ENCODE assay signal across 16 cellular contexts in genomic region chr16:24728011-24728410, GRCh38. TPM values are rescaled to one million over a fixed set of nuclear protein-coding genes. Genes with fewer than 3 reads are reported as not detected.
DNase-seq lines count a peak whose midpoint lies in the region; ATAC-seq and TF ChIP-seq lines count a peak whose summit lies in the region.
"Had no signal": no experiment of that assay in that cellular context is flagged by ENCODE, and none has a peak within 500 bp of the region (broad histone marks: within the 10 kb centered on the region; RNA-seq: fewer than 3 reads in every experiment).

No MANE protein-coding gene starts in this region.

- H3K36me3 ChIP-seq in Karpas-422 (ENCODE audit: insufficient read depth, low read length) (peaks cover 15% of the 10 kb centered on the region), trophoblast cell (ENCODE audit: control insufficient read depth in 1 of 2, insufficient read depth in 2 of 2, low read length in 2 of 2) (peaks cover 5 to 6% of the 10 kb centered on the region in 2 experiments), transverse colon (no peaks in the 10 kb centered on the region)

- peaks cover 26% of the 10 kb centered on the region for H3K4me1 Mint-ChIP-seq in activated CD8-positive, alpha-beta T cell treated with anti-CD3 and anti-CD28 coated beads, Interleukin-2, amount 10 ng/mL, durations not matched to agents 7 days and 5 days (ENCODE audit: low read depth)
- peaks cover 27% of the 10 kb centered on the region for H3K4me1 Mint-ChIP-seq in activated CD8-positive, alpha-beta T cell treated with anti-CD3 and anti-CD28 coated beads for 36 hours (ENCODE audit: low read depth)
- peaks cover 38% of the 10 kb centered on the region for H3K4me1 Mint-ChIP-seq in brain

- H3K27ac ChIP-seq in Karpas-422 (ENCODE audit: low read length) (no peak overlapping the region), trophoblast cell (ENCODE audit: low read depth, low read length) (no peak overlapping the region), transverse colon (no peak overlapping the region)

- peaks cover 19% of the 10 kb centered on the region for H3K4me1 ChIP-seq in Karpas-422 (ENCODE audit: low read length)
- peaks cover 0 to 4% of the 10 kb centered on the region in 2 experiments for H3K4me1 ChIP-seq in trophoblast cell (ENCODE audit: control insufficient read depth in 1 of 2, insufficient read depth in 2 of 2, low read length in 2 of 2)
- H3K4me1 ChIP-seq in transverse colon: peaks cover 0 to 28% (median 19%) of the 10 kb centered on the region in 4 donors

- CTCF ChIA-PET in activated CD8-positive, alpha-beta T cell treated with anti-CD3 and anti-CD28 coated beads, Interleukin-2, amount 10 ng/mL, durations not matched to agents 7 days and 5 days (lab: Charles Lee): interaction anchor here (1.3 kb wide), 1 partner anchor 187 kb away, joined by 4 read pairs; no protein-coding TSS in a partner anchor
- CTCF ChIA-PET in activated CD8-positive, alpha-beta T cell treated with anti-CD3 and anti-CD28 coated beads for 36 hours (lab: Charles Lee): no interaction called here

- TF ChIP-seq EP300 in transverse colon (IDR thresholded peaks at IDR 0.05; ENCODE audit: low read depth): no peak

- no peak overlapping the region for H3K14ac ChIP-seq in trophoblast cell (ENCODE audit: low read length)

- H3K79me1 ChIP-seq in trophoblast cell (ENCODE audit: low read length): peaks cover 9% of the 10 kb centered on the region

- H4K8ac ChIP-seq in trophoblast cell (ENCODE audit: low read depth, low read length): no peak overlapping the region

- no peak overlapping the region for H2BK5ac ChIP-seq in trophoblast cell (ENCODE audit: low read depth, low read length, poor library complexity)

- H3K4me2 ChIP-seq in Karpas-422 (ENCODE audit: low read depth, low read length, poor library complexity, severe bottlenecking): peak overlapping the region; percentile 85
- no peak overlapping the region for H3K4me2 ChIP-seq in trophoblast cell (ENCODE audit: low read length)

- peak overlapping the region; percentile 15 for H3K4me3 Mint-ChIP-seq in activated CD8-positive, alpha-beta T cell treated with anti-CD3 and anti-CD28 coated beads, Interleukin-2, amount 10 ng/mL, durations not matched to agents 7 days and 5 days
- H3K4me3 Mint-ChIP-seq in activated CD8-positive, alpha-beta T cell treated with anti-CD3 and anti-CD28 coated beads for 36 hours: no peak overlapping the region
- peak overlapping the region; percentile 49 to 95 (median 76) for H3K4me3 Mint-ChIP-seq in brain

- H3K9me3 ChIP-seq in Karpas-422 (ENCODE audit: low read length) (no peaks in the 10 kb centered on the region), trophoblast cell (ENCODE audit: insufficient read depth, low read depth, low read length) (no peaks in the 10 kb centered on the region), transverse colon (no peaks in the 10 kb centered on the region)
- H3K9me3 ChIP-seq: right atrium auricular region, stomach had no signal

- no peak overlapping the region for H2AK5ac ChIP-seq in trophoblast cell (ENCODE audit: low read length)

- H3K36me3 Mint-ChIP-seq in activated CD8-positive, alpha-beta T cell treated with anti-CD3 and anti-CD28 coated beads, Interleukin-2, amount 10 ng/mL, durations not matched to agents 7 days and 5 days (ENCODE audit: low read depth): peaks cover 22% of the 10 kb centered on the region
- peaks cover 21% of the 10 kb centered on the region for H3K36me3 Mint-ChIP-seq in activated CD8-positive, alpha-beta T cell treated with anti-CD3 and anti-CD28 coated beads for 36 hours (ENCODE audit: low read depth)
- peaks cover 19% of the 10 kb centered on the region for H3K36me3 Mint-ChIP-seq in brain

- no peak for TF ChIP-seq CTCF in activated CD8-positive, alpha-beta T cell treated with anti-CD3 and anti-CD28 coated beads for 36 hours (IDR thresholded peaks at IDR 0.05)
- TF ChIP-seq CTCF in brain (conservative IDR thresholded peaks at IDR 0.05) (no peak), transverse colon (IDR thresholded peaks at IDR 0.05) (no peak)

- H3K79me2 ChIP-seq in Karpas-422 (ENCODE audit: low read length) (peaks cover 38% of the 10 kb centered on the region), trophoblast cell (ENCODE audit: control insufficient read depth, insufficient read depth, low read length, poor library complexity) (peaks cover 4% of the 10 kb centered on the region)

- H3K27me3 Mint-ChIP-seq in activated CD8-positive, alpha-beta T cell treated with anti-CD3 and anti-CD28 coated beads, Interleukin-2, amount 10 ng/mL, durations not matched to agents 7 days and 5 days (ENCODE audit: low read depth): peaks cover 2% of the 10 kb centered on the region
- no peaks in the 10 kb centered on the region for H3K27me3 Mint-ChIP-seq in activated CD8-positive, alpha-beta T cell treated with anti-CD3 and anti-CD28 coated beads for 36 hours
- H3K27me3 Mint-ChIP-seq in brain: peaks cover 3% of the 10 kb centered on the region

- no peak for TF ChIP-seq POLR2A in transverse colon (IDR thresholded peaks at IDR 0.05)

- intact Hi-C loops in activated CD8-positive, alpha-beta T cell treated with anti-CD3 and anti-CD28 coated beads for 36 hours (cut with micrococcal nuclease): no loop called here
- intact Hi-C loops in transverse colon (cut with DNase I; ENCODE audit: low total_unique reads): no loop called here

- H2BK120ac ChIP-seq in trophoblast cell (ENCODE audit: insufficient read depth, low read length, poor library complexity): no peak overlapping the region

- no peak overlapping the region for H3K23ac ChIP-seq in trophoblast cell (ENCODE audit: low read length)

- WGBS in trophoblast cell (ENCODE audit: extremely low coverage, insufficient coverage, insufficient read length): no CpG with 5 or more reads among the region's 18 CpGs
- 53 to 82% methylated on average over 4 to 18 of the region's 18 CpGs for WGBS in transverse colon (ENCODE audit: low coverage in 1 of 2), 2 donors

- H3K18ac ChIP-seq in trophoblast cell (ENCODE audit: low read length): no peak overlapping the region

- no peak for ATAC-seq in activated CD8-positive, alpha-beta T cell treated with anti-CD3 and anti-CD28 coated beads, Interleukin-2, amount 10 ng/mL, durations not matched to agents 7 days and 5 days
- ATAC-seq in activated CD8-positive, alpha-beta T cell treated with anti-CD3 and anti-CD28 coated beads for 36 hours: no peak
- ATAC-seq in GM18868 (IDR thresholded peaks at IDR 0.05; ENCODE audit: unreplicated experiment): no peak
- ATAC-seq in GM18511 (IDR thresholded peaks at IDR 0.05; ENCODE audit: unreplicated experiment): no peak

- no peaks in the 10 kb centered on the region for H3K9me2 ChIP-seq in Karpas-422 (replicated peaks; ENCODE audit: insufficient read depth, low read length)

- H3K4ac ChIP-seq in trophoblast cell (ENCODE audit: low read depth, low read length): no peak overlapping the region

- in situ Hi-C loops in transverse colon (cut with MboI; ENCODE audit: low pct_ligation_motif_present in 1 of 4, low pct_unique_long_range_greater_than_20kb in 1 of 4, low sequenced_read_pairs in 3 of 4): no loop called here

- H3K9ac ChIP-seq in Karpas-422 (ENCODE audit: low read length) (no peak overlapping the region), trophoblast cell (ENCODE audit: low read length) (no peak overlapping the region)

- no peak overlapping the region for H3K27ac Mint-ChIP-seq in activated CD8-positive, alpha-beta T cell treated with anti-CD3 and anti-CD28 coated beads, Interleukin-2, amount 10 ng/mL, durations not matched to agents 7 days and 5 days
- no peak overlapping the region for H3K27ac Mint-ChIP-seq in activated CD8-positive, alpha-beta T cell treated with anti-CD3 and anti-CD28 coated beads for 36 hours
- peak overlapping the region in 4 of 5 experiments; percentile 12 to 63 (median 44) for H3K27ac Mint-ChIP-seq in brain

- H4K12ac ChIP-seq in trophoblast cell (ENCODE audit: low read depth, low read length): no peak overlapping the region

- H2BK12ac ChIP-seq in trophoblast cell (ENCODE audit: low read length): peak overlapping the region; percentile 15

- no peak overlapping the region for H2AFZ ChIP-seq in Karpas-422 (ENCODE audit: low read length)
- no peak overlapping the region for H2AFZ ChIP-seq in trophoblast cell (ENCODE audit: insufficient read depth, low read length, poor library complexity)

- H3K27me3 ChIP-seq in Karpas-422 (ENCODE audit: low read length) (no peaks in the 10 kb centered on the region), trophoblast cell (ENCODE audit: insufficient read depth, low read length) (no peaks in the 10 kb centered on the region), transverse colon (no peaks in the 10 kb centered on the region)
- H3K27me3 ChIP-seq: right atrium auricular region, stomach had no signal

- POLR2A ChIA-PET in activated CD8-positive, alpha-beta T cell treated with anti-CD3 and anti-CD28 coated beads, Interleukin-2, amount 10 ng/mL, durations not matched to agents 7 days and 5 days (lab: Charles Lee): no interaction called here
- POLR2A ChIA-PET in activated CD8-positive, alpha-beta T cell treated with anti-CD3 and anti-CD28 coated beads for 36 hours (lab: Charles Lee): no interaction called here

- H3K9me3 Mint-ChIP-seq in activated CD8-positive, alpha-beta T cell treated with anti-CD3 and anti-CD28 coated beads, Interleukin-2, amount 10 ng/mL, durations not matched to agents 7 days and 5 days (ENCODE audit: insufficient read depth): no peaks in the 10 kb centered on the region
- H3K9me3 Mint-ChIP-seq in activated CD8-positive, alpha-beta T cell treated with anti-CD3 and anti-CD28 coated beads for 36 hours: no peaks in the 10 kb centered on the region
- no peaks in the 10 kb centered on the region for H3K9me3 Mint-ChIP-seq in brain

- H3K4me3 ChIP-seq in Karpas-422 (ENCODE audit: low read length): no peak overlapping the region
- no peak overlapping the region for H3K4me3 ChIP-seq in trophoblast cell (ENCODE audit: low read depth, low read length)
- no peak overlapping the region for H3K4me3 ChIP-seq in transverse colon

- DNase-seq in activated CD8-positive, alpha-beta T cell treated with anti-CD3 and anti-CD28 coated beads, Interleukin-2, amount 10 ng/mL, durations not matched to agents 7 days and 5 days: no peak
- DNase-seq in activated CD8-positive, alpha-beta T cell treated with anti-CD3 and anti-CD28 coated beads for 36 hours: no peak
- DNase-seq in Karpas-422 (no peak), trophoblast cell (no peak), transverse colon (no peak)
- DNase-seq: ACHN; effector CD4-positive, alpha-beta T cell; NCI-H1105 treated with DMSO at 0.1 percent for 48 hours; NCI-H526 treated with DMSO at 0.1 percent for 48 hours; OCI-M1; stimulated activated CD4-positive, alpha-beta T cell treated with anti-CD3 and anti-CD28 coated beads, Interleukin-15, amount 100 ng/mL, for 24 hours; stomach had no signal

- no peak overlapping the region for H4K91ac ChIP-seq in trophoblast cell (ENCODE audit: low read depth, low read length)

- peaks cover 7% of the 10 kb centered on the region; the same call in 1 of the 2 replicates for H4K20me1 ChIP-seq in Karpas-422 (ENCODE audit: insufficient read depth, low read depth, low read length)

RNA-seq across cellular contexts. Expression of gene TNRC6A, which starts 1.4 kb away (rescaled TPM):
- 10 to 100 TPM; 28.8 to 28.9 TPM for total RNA-seq in activated CD8-positive, alpha-beta T cell treated with anti-CD3 and anti-CD28 coated beads, Interleukin-2, amount 10 ng/mL, durations not matched to agents 7 days and 5 days
- total RNA-seq in activated CD8-positive, alpha-beta T cell treated with anti-CD3 and anti-CD28 coated beads for 36 hours: 10 to 100 TPM; 27.7 to 28.9 TPM
- 27.2 and 72.4 TPM in 2 replicates for total RNA-seq in Karpas-422 (2014; rRNA removed; shearing (Covaris generic); ENCODE audit: low replicate concordance)
- 10.1 TPM for polyA plus RNA-seq in brain (ENCODE audit: insufficient read depth, low read depth, low replicate concordance)
- polyA plus RNA-seq in trophoblast cell (2013): 19.9 and 21.5 TPM in 2 replicates
- total RNA-seq in transverse colon: 10 to 100 TPM; 48.2 to 77.2 (median 54.8) TPM

Comparison
In these comparisons a context has a peak if more than half of its experiments do, and no peak if none do; other contexts are left out.
1. H3K27ac Mint-ChIP-seq: peak in brain (4 of 5); none in activated CD8-positive, alpha-beta T cell treated with anti-CD3 and anti-CD28 coated beads, Interleukin-2, amount 10 ng/mL, durations not matched to agents 7 days and 5 days (single experiment) and activated CD8-positive, alpha-beta T cell treated with anti-CD3 and anti-CD28 coated beads for 36 hours (single experiment).